Comparison of ENCODE assay signal across 1 cellular context in genomic region chr17:28857848-28858360, GRCh38.
TF ChIP-seq lines count a peak whose summit lies in the region.

No MANE protein-coding gene starts in this region.

TF ChIP-seq in GM12878, 131 proteins besides CTCF, POLR2A, EP300 and RAD21:
- TF ChIP-seq RELB (IDR thresholded peaks at IDR 0.05; ENCODE audit: low read depth) (peak; percentile 50; the same call in 1 of the 2 replicates), SP1 (IDR thresholded peaks at IDR 0.05; ENCODE audit: low read depth, low read length) (no peak), BCL3 (IDR thresholded peaks at IDR 0.05; ENCODE audit: borderline replicate concordance, insufficient read depth, low read depth, low read length, poor library complexity, severe bottlenecking) (no peak), EED (IDR thresholded peaks at IDR 0.05; ENCODE audit: low read depth) (peak; percentile 75), IRF5 (IDR thresholded peaks at IDR 0.05; ENCODE audit: borderline replicate concordance) (no peak), RELA (IDR thresholded peaks at IDR 0.05; ENCODE audit: borderline replicate concordance, partially characterized antibody) (peak; percentile 83), MYC (IDR thresholded peaks at IDR 0.05; ENCODE audit: insufficient read depth, insufficient read length, insufficient replicate concordance, low read length, severe bottlenecking) (no peak), IKZF1 (conservative IDR thresholded peaks at IDR 0.05) (peak; percentile 51; the same call in 1 of the 2 replicates), RUNX3 (IDR thresholded peaks at IDR 0.05; ENCODE audit: low read length) (peak; percentile 57), IKZF2 (IDR thresholded peaks at IDR 0.05) (peak in 1 of 2 experiments; percentile 47; a peak in 1 of 4 replicates), MAX (IDR thresholded peaks at IDR 0.05; ENCODE audit: low read depth, low read length) (no peak), PKNOX1 (IDR thresholded peaks at IDR 0.05) (0 out of 2 replicates have a peak, but pooled peaks have one; percentile 8), ATF3 (IDR thresholded peaks at IDR 0.05; ENCODE audit: borderline replicate concordance, extremely low read depth, low read depth, low read length) (no peak)
